26 cellular contexts compared by ENCODE assay signal in the genomic region with DNA sequence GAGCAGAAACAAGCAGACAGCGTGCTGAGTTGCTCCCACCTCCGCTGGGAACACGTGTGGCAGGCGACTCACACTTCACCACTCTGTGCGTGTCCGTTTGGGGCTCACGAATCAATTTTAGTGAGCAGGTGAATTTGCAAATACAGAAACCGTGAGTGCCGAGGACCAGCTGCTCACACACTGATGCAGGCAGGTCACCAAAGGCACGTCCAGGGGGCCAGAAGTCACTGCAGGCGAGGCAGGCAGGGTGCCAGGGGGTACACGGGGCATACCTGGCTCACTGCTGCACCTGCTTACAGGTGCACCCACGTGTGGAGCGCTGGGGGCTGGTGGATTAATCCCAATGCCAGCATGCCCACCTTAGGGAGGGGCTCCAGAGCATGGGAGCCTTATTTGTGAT.
"Had no signal": no experiment of that assay in that cellular context is flagged by ENCODE, and none has a peak within 500 bp of the region (broad histone marks: within the 10 kb centered on the region; RNA-seq: fewer than 3 reads in every experiment).

No MANE protein-coding gene starts in this region.

- DNase-seq: activated CD4-positive, alpha-beta memory T cell treated with anti-CD3 and anti-CD28 coated beads for 36 hours; activated CD4-positive, alpha-beta T cell treated with anti-CD3 and anti-CD28 coated beads, Interleukin-2, amount 10 ng/mL, durations not matched to agents 24 days and 14 days; activated CD4-positive, CD25-positive, alpha-beta regulatory T cell; activated CD8-positive, alpha-beta memory T cell treated with anti-CD3 and anti-CD28 coated beads, Interleukin-2, amount 50 U/mL, for 4 hours; activated naive CD4-positive, alpha-beta T cell treated with Interleukin-2 at 50 U/mL for 16 hours; activated T-cell treated with anti-CD3 and anti-CD28 coated beads, Interleukin-2, amount 50 U/mL, for 48 hours; anterior cingulate cortex; cerebellar nuclear complex; effector memory CD4-positive, alpha-beta T cell; erythroblast; hippocampal formation; mesendoderm; stimulated activated CD4-positive, alpha-beta T cell treated with anti-CD3 and anti-CD28 coated beads, Interleukin-4, amount 100 ng/mL, for 4 hours; stimulated activated CD8-positive, alpha-beta memory T cell treated with anti-CD3 and anti-CD28 coated beads, Interleukin-4, amount 100 ng/mL, for 48 hours; stomach; thyroid gland had no signal

- H3K36me3 ChIP-seq: thyroid gland had no signal

- H3K9me3 ChIP-seq: body of pancreas, gastroesophageal sphincter, thyroid gland, upper lobe of left lung had no signal

- H3K27me3 ChIP-seq: body of pancreas, dorsolateral prefrontal cortex, gastroesophageal sphincter, stomach, thyroid gland, upper lobe of left lung had no signal

- H3K27ac ChIP-seq: body of pancreas, coronary artery, dorsolateral prefrontal cortex, gastroesophageal sphincter, skin epidermis, stomach, thyroid gland, upper lobe of left lung had no signal

- ATAC-seq: body of pancreas; gastroesophageal sphincter; mucosa of descending colon; natural killer cell treated with Interleukin-12 subunit alpha and Interleukin-12 subunit beta and Interleukin-15 and Interleukin-18, amount 100 ng/mL, for 72 hours; sciatic nerve had no signal

- H3K4me1 ChIP-seq: body of pancreas, gastroesophageal sphincter, stomach, thyroid gland, upper lobe of left lung had no signal

- H3K4me3 ChIP-seq: body of pancreas, coronary artery, dorsolateral prefrontal cortex, gastroesophageal sphincter, lung, mucosa of descending colon, skin epidermis, stomach, thyroid gland, upper lobe of left lung had no signal
